Comparison of ENCODE assay signal across 22 cellular contexts in genomic region chr10:114646426-114646825, GRCh38.
"Had no signal": no experiment of that assay in that cellular context is flagged by ENCODE, and none has a peak within 500 bp of the region (broad histone marks: within the 10 kb centered on the region; RNA-seq: fewer than 3 reads in every experiment).

No MANE protein-coding gene starts in this region.

- ATAC-seq: gastrocnemius medialis, left lobe of liver, lower lobe of right lung, sciatic nerve had no signal

- H3K9me3 Mint-ChIP-seq: memory B cell, naive B cell, nephron had no signal

- H3K9me3 ChIP-seq: esophagus muscularis mucosa, gastrocnemius medialis, lower lobe of right lung, prostate gland, spleen, stomach, thoracic aorta, transverse colon had no signal

- H3K27ac Mint-ChIP-seq: memory B cell, naive B cell, nephron had no signal

- H3K4me1 ChIP-seq: parathyroid adenoma, prostate gland, spleen had no signal

- H3K27ac ChIP-seq: epithelial cell of prostate, esophagus muscularis mucosa, lower lobe of right lung, parathyroid adenoma, prostate gland, spleen, stomach, thoracic aorta had no signal

- H3K79me2 ChIP-seq: parathyroid adenoma had no signal

- H3K36me3 Mint-ChIP-seq: memory B cell, naive B cell had no signal

- H3K4me3 Mint-ChIP-seq: memory B cell, naive B cell, nephron had no signal

- H3K27me3 Mint-ChIP-seq: naive B cell had no signal

- H3K27me3 ChIP-seq: esophagus muscularis mucosa, gastrocnemius medialis, spleen, stomach, transverse colon had no signal

- H3K9ac ChIP-seq: parathyroid adenoma had no signal

- H2AFZ ChIP-seq: parathyroid adenoma had no signal

- H3K36me3 ChIP-seq: esophagus muscularis mucosa, gastrocnemius medialis, lower lobe of right lung, prostate gland, spleen, stomach, thoracic aorta, transverse colon had no signal

- H3K4me3 ChIP-seq: esophagus muscularis mucosa, gastrocnemius medialis, lower lobe of right lung, prostate gland, spleen, stomach, thoracic aorta, transverse colon had no signal

- H3K4me1 Mint-ChIP-seq: naive B cell had no signal

- DNase-seq: effector memory CD4-positive, alpha-beta T cell; gastrocnemius medialis; islet precursor cell; lower lobe of right lung; naive B cell; spleen; stimulated activated CD4-positive, alpha-beta T cell treated with anti-CD3 and anti-CD28 coated beads, Interleukin-15, amount 100 ng/mL, for 24 hours; stimulated activated CD4-positive, alpha-beta T cell treated with anti-CD3 and anti-CD28 coated beads, Interleukin-1b, Interleukin-23, amount 100 ng/mL, for 48 hours; stimulated activated CD4-positive, alpha-beta T cell treated with anti-CD3 and anti-CD28 coated beads, Interleukin-4, amount 100 ng/mL, for 4 hours; stimulated activated naive CD4-positive, alpha-beta T cell; stomach; substantia nigra; transverse colon had no signal
